Comparison of ENCODE assay signal across 12 cellular contexts in genomic region chr18:76449110-76449453, GRCh38. TPM values are rescaled to one million over a fixed set of nuclear protein-coding genes. Genes with fewer than 3 reads are reported as not detected.
DNase-seq lines count a peak whose midpoint lies in the region; ATAC-seq, FAIRE-seq and TF ChIP-seq lines count a peak whose summit lies in the region.
"Had no signal": no experiment of that assay in that cellular context is flagged by ENCODE, and none has a peak within 500 bp of the region (broad histone marks: within the 10 kb centered on the region; RNA-seq: fewer than 3 reads in every experiment).

No MANE protein-coding gene starts in this region.

- H3K27me3 Mint-ChIP-seq in astrocyte (ENCODE audit: low read depth, unreplicated experiment) (no peaks in the 10 kb centered on the region), mesothelial cell of epicardium (ENCODE audit: low read depth) (no peaks in the 10 kb centered on the region)

- peaks cover 90% of the 10 kb centered on the region for H3K79me2 ChIP-seq in astrocyte (ENCODE audit: insufficient read depth, low read length)

- no peak for TF ChIP-seq POLR2A in stomach (IDR thresholded peaks at IDR 0.05)

- ATAC-seq in HG03280 (IDR thresholded peaks at IDR 0.05; ENCODE audit: unreplicated experiment), result no peak

- H3K4me3 ChIP-seq in HL-60 (replicated peaks; ENCODE audit: insufficient read depth, low read length) (no peak overlapping the region), astrocyte (ENCODE audit: insufficient read depth, low read depth, low read length) (no peak overlapping the region), stomach (no peak overlapping the region)
- H3K4me3 ChIP-seq: SK-N-MC had no signal

- TF ChIP-seq CTCF in HL-60 (IDR thresholded peaks at IDR 0.05; ENCODE audit: insufficient read depth, low read length) (no peak), astrocyte (IDR thresholded peaks at IDR 0.05; ENCODE audit: insufficient read depth, low read depth, low read length) (no peak), mesothelial cell of epicardium (IDR thresholded peaks at IDR 0.05; ENCODE audit: unreplicated experiment) (no peak), stomach (IDR thresholded peaks at IDR 0.05) (no peak)

- no peak for DNase-seq in HL-60 (ENCODE audit: low read depth in 1 of 2, low spot score in 1 of 2)
- DNase-seq in astrocyte (ENCODE audit: low read depth), result no peak
- peak in 1 of 2 experiments; percentile 19 for DNase-seq in mesothelial cell of epicardium (ENCODE audit: low spot score in 2 of 2, unreplicated experiment in 2 of 2)
- DNase-seq in stomach, result no peak
- DNase-seq in NCI-H2029 (lab: John Stamatoyannopoulos, UW), result no peak
- DNase-seq in NCI-H1694 treated with DMSO at 0.1 percent for 48 hours (lab: John Stamatoyannopoulos, UW), result no peak
- DNase-seq: MV-4-11 had no signal

- 91 to 95% (median 91%) methylated on average over 5 of the region's 5 CpGs for WGBS in stomach, 5 donors

- H3K9me3 ChIP-seq in astrocyte (ENCODE audit: insufficient read depth, low read depth, low read length) (no peaks in the 10 kb centered on the region), stomach (no peaks in the 10 kb centered on the region)

- no peak for TF ChIP-seq EP300 in stomach (IDR thresholded peaks at IDR 0.05)

- H3K9me3 Mint-ChIP-seq in astrocyte (ENCODE audit: unreplicated experiment), result no peaks in the 10 kb centered on the region
- H3K9me3 Mint-ChIP-seq in mesothelial cell of epicardium, result no peaks in the 10 kb centered on the region
- H3K9me3 Mint-ChIP-seq: memory B cell had no signal

- H3K27ac ChIP-seq in HL-60 (replicated peaks), result peak overlapping the region; percentile 58
- H3K27ac ChIP-seq in astrocyte (ENCODE audit: low read depth, low read length), result no peak overlapping the region
- peak overlapping the region in 4 of 5 donors; percentile 50 to 89 (median 87) for H3K27ac ChIP-seq in stomach
- H3K27ac ChIP-seq: C4-2B, parathyroid adenoma, SK-N-MC had no signal

- H3K36me3 Mint-ChIP-seq in astrocyte (ENCODE audit: low read depth, unreplicated experiment) (no peaks in the 10 kb centered on the region), mesothelial cell of epicardium (no peaks in the 10 kb centered on the region)

- H3K36me3 ChIP-seq in astrocyte (ENCODE audit: insufficient read depth, low read length) (no peaks in the 10 kb centered on the region), stomach (peaks cover 0 to under 1% (median 0%) of the 10 kb centered on the region in 4 donors)

- no peak overlapping the region for H2AFZ ChIP-seq in astrocyte (ENCODE audit: low read depth, low read length)
- H2AFZ ChIP-seq: parathyroid adenoma had no signal

- H3K4me2 ChIP-seq in astrocyte (ENCODE audit: low read length), result no peak overlapping the region

- peaks cover 11% of the 10 kb centered on the region for H4K20me1 ChIP-seq in astrocyte (ENCODE audit: insufficient read depth, low read length)

- H3K27me3 ChIP-seq in HL-60 (ENCODE audit: insufficient read depth, poor library complexity, severe bottlenecking), result no peaks in the 10 kb centered on the region
- no peaks in the 10 kb centered on the region for H3K27me3 ChIP-seq in astrocyte (ENCODE audit: insufficient read depth, low read length)
- no peaks in the 10 kb centered on the region for H3K27me3 ChIP-seq in stomach

- H3K27ac Mint-ChIP-seq in astrocyte (ENCODE audit: unreplicated experiment), result peak overlapping the region; percentile 58
- peak overlapping the region; percentile 85 for H3K27ac Mint-ChIP-seq in mesothelial cell of epicardium
- H3K27ac Mint-ChIP-seq: memory B cell had no signal

- no peak for FAIRE-seq in astrocyte (lab: Jason Lieb, UNC)

- peaks cover 60% of the 10 kb centered on the region for H3K4me1 ChIP-seq in astrocyte (ENCODE audit: insufficient read depth, low read length)
- peaks cover 47 to 96% (median 74%) of the 10 kb centered on the region in 4 donors for H3K4me1 ChIP-seq in stomach
- H3K4me1 ChIP-seq: parathyroid adenoma had no signal

- H3K4me3 Mint-ChIP-seq in astrocyte (ENCODE audit: unreplicated experiment) (peak overlapping the region; percentile 6), mesothelial cell of epicardium (no peak overlapping the region)

- intact Hi-C loops in stomach (cut with DNase I; ENCODE audit: low total_unique reads), result no loop called here

- H3K4me1 Mint-ChIP-seq in astrocyte (ENCODE audit: low read depth, unreplicated experiment) (peaks cover 66% of the 10 kb centered on the region), mesothelial cell of epicardium (peaks cover 90% of the 10 kb centered on the region)

- H3K9ac ChIP-seq in astrocyte (ENCODE audit: low read length), result no peak overlapping the region
- H3K9ac ChIP-seq: parathyroid adenoma had no signal

RNA-seq across cellular contexts. Expression of gene ZNF516, which starts 46.0 kb away (rescaled TPM):
- 55.9 and 59.8 TPM in 2 replicates for total RNA-seq in astrocyte
- 84.4 to 92.1 TPM (median 90.9 TPM) in 3 replicates for total RNA-seq in mesothelial cell of epicardium
- 10 to 100 TPM; 12.8 to 25.9 (median 17.0) TPM for total RNA-seq in stomach
- polyA plus RNA-seq in stomach, result 1 to 10 TPM; 2.3 to 6.9 (median 3.2) TPM
